Comparison of ENCODE assay signal across 1 cellular context in genomic region chr19:18340990-18341868, GRCh38.
TF ChIP-seq lines count a peak whose summit lies in the region.

No MANE protein-coding gene starts in this region.

TF ChIP-seq in HepG2, 621 proteins besides CTCF, POLR2A, EP300 and RAD21 (continued from another document and continues in another):
- TF ChIP-seq TBX2 (CRISPR knock-in tag; IDR thresholded peaks at IDR 0.05; ENCODE audit: borderline replicate concordance) (peak; percentile 56; the same call in 1 of the 2 replicates), ARNTL (CRISPR knock-in tag; IDR thresholded peaks at IDR 0.05) (peak; percentile 21), SMYD3 (CRISPR knock-in tag; IDR thresholded peaks at IDR 0.05) (peak; percentile 80; the same call in 1 of the 2 replicates), ZNF121 (CRISPR knock-in tag; IDR thresholded peaks at IDR 0.05) (0 out of 2 replicates have a peak, but pooled peaks have one; percentile 26), TBL1XR1 (IDR thresholded peaks at IDR 0.05; ENCODE audit: borderline replicate concordance, low read length, partially characterized antibody) (peak; percentile 21), FOSL2 (CRISPR knock-in tag; IDR thresholded peaks at IDR 0.05) (peak; percentile 58), ZSCAN5A (CRISPR knock-in tag; IDR thresholded peaks at IDR 0.05; ENCODE audit: borderline replicate concordance) (peak; percentile 51; the same call in 1 of the 2 replicates), ZNF740 (CRISPR knock-in tag; IDR thresholded peaks at IDR 0.05) (peak; percentile 84), ZNF550 (CRISPR knock-in tag; IDR thresholded peaks at IDR 0.05; ENCODE audit: borderline replicate concordance) (no peak), NR2F6 (IDR thresholded peaks at IDR 0.05) (peak; percentile 77; the same call in 1 of the 2 replicates), NR2F6 (CRISPR knock-in tag; IDR thresholded peaks at IDR 0.05) (peak; percentile 60), ELK4 (CRISPR knock-in tag; IDR thresholded peaks at IDR 0.05; ENCODE audit: borderline replicate concordance) (no peak), ESRRA (CRISPR knock-in tag; IDR thresholded peaks at IDR 0.05; ENCODE audit: low read depth) (no peak), TEAD3 (CRISPR knock-in tag; optimal IDR thresholded peaks at IDR 0.05; ENCODE audit: borderline replicate concordance) (peak; percentile 22), EEA1 (CRISPR knock-in tag; IDR thresholded peaks at IDR 0.05; ENCODE audit: borderline replicate concordance) (no peak), IKZF4 (CRISPR knock-in tag; IDR thresholded peaks at IDR 0.05; ENCODE audit: borderline replicate concordance, low read depth, not compliant biosample characterization) (no peak), FOXC1 (CRISPR knock-in tag; IDR thresholded peaks at IDR 0.05; ENCODE audit: borderline replicate concordance) (peak; percentile 20; the same call in 1 of the 2 replicates), TOPORS (CRISPR knock-in tag; IDR thresholded peaks at IDR 0.05) (peak; percentile 33; the same call in 1 of the 2 replicates), MXD3 (CRISPR knock-in tag; IDR thresholded peaks at IDR 0.05) (no peak), KDM6A (CRISPR knock-in tag; IDR thresholded peaks at IDR 0.05; ENCODE audit: low read depth) (peak; percentile 91), MAX (IDR thresholded peaks at IDR 0.05) (peak; percentile 87), ZNF691 (CRISPR knock-in tag; IDR thresholded peaks at IDR 0.05; ENCODE audit: borderline replicate concordance, low read depth) (peak; percentile 59; the same call in 1 of the 2 replicates), ETV5 (CRISPR knock-in tag; IDR thresholded peaks at IDR 0.05; ENCODE audit: borderline replicate concordance) (peak; percentile 84), SKIL (CRISPR knock-in tag; IDR thresholded peaks at IDR 0.05; ENCODE audit: borderline replicate concordance) (0 out of 2 replicates have a peak, but pooled peaks have one; percentile 41), ZMYM3 (CRISPR knock-in tag; IDR thresholded peaks at IDR 0.05) (peak; percentile 63; the same call in 1 of the 2 replicates), FOXO1 (CRISPR knock-in tag; IDR thresholded peaks at IDR 0.05) (peak; percentile 53), ISL2 (CRISPR knock-in tag; IDR thresholded peaks at IDR 0.05) (peak; percentile 54; the same call in 1 of the 2 replicates), SP5 (CRISPR knock-in tag; IDR thresholded peaks at IDR 0.05; ENCODE audit: borderline replicate concordance, low read depth) (peak; percentile 57; the same call in 1 of the 2 replicates), RXRA (CRISPR knock-in tag; IDR thresholded peaks at IDR 0.05) (peak; percentile 74; the same call in 1 of the 2 replicates), ZSCAN29 (CRISPR knock-in tag; conservative IDR thresholded peaks at IDR 0.05) (0 out of 2 replicates have a peak, but pooled peaks have one; percentile 68), MYNN (CRISPR knock-in tag; IDR thresholded peaks at IDR 0.05; ENCODE audit: low read depth) (no peak), CREB3 (CRISPR knock-in tag; IDR thresholded peaks at IDR 0.05) (0 out of 2 replicates have a peak, but pooled peaks have one; percentile 40), NCOR1 (IDR thresholded peaks at IDR 0.05; ENCODE audit: borderline replicate concordance, low read length) (peak; percentile 75; the same call in 1 of the 2 replicates), ZNF552 (CRISPR knock-in tag; IDR thresholded peaks at IDR 0.05; ENCODE audit: borderline replicate concordance) (peak; percentile 64; the same call in 1 of the 2 replicates), ZNF878 (CRISPR knock-in tag; IDR thresholded peaks at IDR 0.05) (0 out of 2 replicates have a peak, but pooled peaks have one; percentile 36), HDAC1 (CRISPR knock-in tag; IDR thresholded peaks at IDR 0.05) (peak; percentile 22; the same call in 1 of the 2 replicates), RARA (CRISPR knock-in tag; IDR thresholded peaks at IDR 0.05) (peak; percentile 71), CBX5 (CRISPR knock-in tag; IDR thresholded peaks at IDR 0.05; ENCODE audit: borderline replicate concordance) (peak; percentile 56; the same call in 1 of the 2 replicates), SALL1 (CRISPR knock-in tag; IDR thresholded peaks at IDR 0.05) (peak; percentile 66), AGO2 (optimal IDR thresholded peaks at IDR 0.05; ENCODE audit: low read depth, low read length) (peak; percentile 17), ZNF674 (CRISPR knock-in tag; IDR thresholded peaks at IDR 0.05; ENCODE audit: low read depth) (no peak), GABPA (IDR thresholded peaks at IDR 0.05; ENCODE audit: low read depth, low read length) (peak; percentile 30; the same call in 1 of the 2 replicates), GABPA (CRISPR knock-in tag; IDR thresholded peaks at IDR 0.05; ENCODE audit: low read depth) (peak; percentile 87), ZHX1 (CRISPR knock-in tag; IDR thresholded peaks at IDR 0.05; ENCODE audit: low read depth) (0 out of 2 replicates have a peak, but pooled peaks have one; percentile 45), AFF4 (CRISPR knock-in tag; IDR thresholded peaks at IDR 0.05) (0 out of 2 replicates have a peak, but pooled peaks have one; percentile 26), SOX5 (CRISPR knock-in tag; IDR thresholded peaks at IDR 0.05; ENCODE audit: borderline replicate concordance) (peak; percentile 52), ZNF788 (CRISPR knock-in tag; IDR thresholded peaks at IDR 0.05; ENCODE audit: borderline replicate concordance) (peak; percentile 22; the same call in 1 of the 2 replicates), ZNF792 (CRISPR knock-in tag; IDR thresholded peaks at IDR 0.05) (0 out of 2 replicates have a peak, but pooled peaks have one; percentile 19), ZNF296 (CRISPR knock-in tag; conservative IDR thresholded peaks at IDR 0.05) (peak; percentile 80; the same call in 1 of the 2 replicates), STAG1 (CRISPR knock-in tag; IDR thresholded peaks at IDR 0.05) (no peak)
